ENCODE assay signal across 9 cellular contexts in the genomic region with DNA sequence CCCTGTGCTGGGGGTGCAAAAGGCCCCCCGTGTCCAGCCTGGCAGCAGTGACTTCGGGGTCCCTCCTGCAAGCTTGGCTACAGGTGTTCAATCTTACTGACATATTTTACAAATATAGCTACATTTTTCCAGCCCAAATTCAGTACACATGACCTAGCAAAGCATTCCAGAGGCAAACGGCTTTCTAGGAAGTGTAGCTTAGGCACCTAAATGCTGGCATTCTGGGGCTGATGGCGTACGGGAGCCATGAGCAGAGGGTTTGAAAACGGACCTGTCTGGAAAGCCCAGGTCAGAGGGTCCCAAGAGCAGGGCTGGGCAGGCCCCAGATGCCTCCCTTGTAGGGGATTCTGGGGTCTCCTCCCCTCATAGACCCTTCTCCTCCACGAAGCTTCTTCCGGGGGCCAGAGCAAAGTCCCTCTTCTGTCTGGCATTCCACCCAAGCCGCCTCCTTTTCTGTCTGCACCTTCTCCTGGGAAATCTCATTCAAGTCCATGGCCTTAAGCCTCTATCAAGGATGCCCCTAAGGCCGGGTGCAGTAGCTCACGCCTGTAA.
DNase-seq lines count a peak whose midpoint lies in the region; ATAC-seq and TF ChIP-seq lines count a peak whose summit lies in the region.
"Had no signal": no experiment of that assay in that cellular context is flagged by ENCODE, and none has a peak within 500 bp of the region (broad histone marks: within the 10 kb centered on the region; RNA-seq: fewer than 3 reads in every experiment).

No MANE protein-coding gene starts in this region.

- H3K9me3 ChIP-seq in left ventricle myocardium inferior (replicated peaks), result no peaks in the 10 kb centered on the region
- H3K9me3 ChIP-seq in muscle layer of duodenum (ENCODE audit: control insufficient read depth in 1 of 2, low read length in 2 of 2), result no peaks in the 10 kb centered on the region
- H3K9me3 ChIP-seq in vagina, result no peaks in the 10 kb centered on the region
- H3K9me3 ChIP-seq: pancreas had no signal

- H3K4me1 ChIP-seq in left ventricle myocardium inferior, result peaks cover 13% of the 10 kb centered on the region
- H3K4me1 ChIP-seq in muscle layer of duodenum (ENCODE audit: control insufficient read depth in 1 of 2, insufficient read depth in 2 of 2, low read length in 2 of 2), result peaks cover 0 to 6% of the 10 kb centered on the region in 2 donors
- H3K4me1 ChIP-seq in vagina, result peaks cover 19% of the 10 kb centered on the region

- H3K4me3 Mint-ChIP-seq in chondrocyte (ENCODE audit: unreplicated experiment), result peak overlapping the region; percentile 53

- H3K27ac Mint-ChIP-seq in chondrocyte (ENCODE audit: unreplicated experiment), result peak overlapping the region; percentile 89

- no peak for TF ChIP-seq POLR2A in vagina (IDR thresholded peaks at IDR 0.05)

- H3K27ac ChIP-seq in left ventricle myocardium inferior (replicated peaks) (peak overlapping the region; percentile 63), muscle layer of duodenum (ENCODE audit: low read length) (peak overlapping the region; percentile 62), vagina (peak overlapping the region; percentile 34)
- H3K27ac ChIP-seq: pancreas had no signal

- DNase-seq in left ventricle myocardium inferior (no peak), Right ventricle myocardium superior (no peak), chondrocyte (ENCODE audit: low spot score) (no peak), vagina (ENCODE audit: extremely low spot score in 2 of 2) (peak in 1 of 2 donors; percentile 87), Kasumi-1 (lab: John Stamatoyannopoulos, UW) (no peak), NCI-H446 (lab: John Stamatoyannopoulos, UW) (no peak), amniotic stem cell (lab: John Stamatoyannopoulos, UW) (no peak)

- H3K4me3 ChIP-seq in left ventricle myocardium inferior (peak overlapping the region; percentile 50), muscle layer of duodenum (ENCODE audit: low read depth in 1 of 2, low read length in 2 of 2) (peak overlapping the region; percentile 27 to 47), vagina (peak overlapping the region in 1 of 2 donors; percentile 32)

- peaks cover 46% of the 10 kb centered on the region for H3K4me1 Mint-ChIP-seq in chondrocyte (ENCODE audit: low read depth)

- H3K27me3 ChIP-seq in left ventricle myocardium inferior (ENCODE audit: low read depth), result peaks cover 12% of the 10 kb centered on the region
- no peaks in the 10 kb centered on the region for H3K27me3 ChIP-seq in muscle layer of duodenum (ENCODE audit: low read depth, low read length)
- no peaks in the 10 kb centered on the region for H3K27me3 ChIP-seq in vagina
- H3K27me3 ChIP-seq: pancreas had no signal

- H3K36me3 Mint-ChIP-seq in chondrocyte (ENCODE audit: low read depth), result no peaks in the 10 kb centered on the region

- intact Hi-C loops in left ventricle myocardium inferior (cut with micrococcal nuclease), result loop anchor here (2.0 to 10.0 kb wide), 2 partner anchors 61 to 189 kb away; a partner anchor contains a TSS
- intact Hi-C loops in Right ventricle myocardium superior (cut with DNase I), result loop anchor here (2.0 to 5.0 kb wide), 2 partner anchors 191 to 279 kb away; a partner anchor contains a TSS
- intact Hi-C loops in vagina (cut with DNase I), result loop anchor here (10.0 kb wide), 1 partner anchor 191 kb away; no protein-coding TSS in a partner anchor

- no peaks in the 10 kb centered on the region for H3K9me3 Mint-ChIP-seq in chondrocyte (ENCODE audit: low read depth)

- no peak for TF ChIP-seq CTCF in left ventricle myocardium inferior (IDR thresholded peaks at IDR 0.05; ENCODE audit: borderline replicate concordance)
- no peak for TF ChIP-seq CTCF in chondrocyte (IDR thresholded peaks at IDR 0.05)
- TF ChIP-seq CTCF in vagina (IDR thresholded peaks at IDR 0.05), result no peak

- H3K36me3 ChIP-seq in left ventricle myocardium inferior (no peaks in the 10 kb centered on the region), muscle layer of duodenum (ENCODE audit: control insufficient read depth in 1 of 2, insufficient read depth in 2 of 2, low read length in 2 of 2) (no peaks in the 10 kb centered on the region), vagina (no peaks in the 10 kb centered on the region)
- H3K36me3 ChIP-seq: pancreas had no signal

- no peaks in the 10 kb centered on the region for H3K27me3 Mint-ChIP-seq in chondrocyte (ENCODE audit: low read depth)

- ATAC-seq in Right ventricle myocardium superior (ENCODE audit: poor library complexity), result no peak
